In the genomic region with DNA sequence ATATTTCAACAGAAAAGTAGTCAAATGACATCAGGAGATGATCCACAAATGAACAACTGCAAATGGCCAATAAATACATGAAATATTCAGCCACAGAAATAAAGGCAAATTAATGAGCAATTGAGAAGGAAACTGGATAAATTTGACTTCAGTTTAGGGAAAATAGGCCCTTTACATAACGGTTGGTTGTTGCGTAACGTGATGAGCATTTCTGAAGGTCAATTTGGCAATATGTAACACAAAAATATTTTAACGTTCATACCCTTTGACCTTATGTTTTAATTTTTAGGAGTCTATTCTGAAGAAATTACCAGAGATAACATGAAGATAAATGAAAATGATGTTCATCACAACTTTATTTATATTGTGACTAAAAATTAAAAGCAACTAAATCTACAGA, we compare ENCODE assay signal across 17 cellular contexts.
"Had no signal": no experiment of that assay in that cellular context is flagged by ENCODE, and none has a peak within 500 bp of the region (broad histone marks: within the 10 kb centered on the region; RNA-seq: fewer than 3 reads in every experiment).

No MANE protein-coding gene starts in this region.

- H3K4me3 ChIP-seq: dorsolateral prefrontal cortex, hepatocyte, lung, pancreas, smooth muscle cell had no signal

- ATAC-seq: left colon, left ventricle myocardium superior, pancreas, right cardiac atrium had no signal

- H3K9me3 ChIP-seq: pancreas had no signal

- H3K27me3 ChIP-seq: dorsolateral prefrontal cortex, hepatocyte, pancreas had no signal

- DNase-seq: dorsolateral prefrontal cortex; effector CD8-positive, alpha-beta T cell; foreskin melanocyte; head of caudate nucleus; left colon; left ventricle myocardium superior; mesendoderm; naive B cell; occipital lobe; pancreas; right cardiac atrium; stimulated activated CD4-positive, alpha-beta T cell treated with anti-CD3 and anti-CD28 coated beads, Interleukin-2, amount 100 ng/mL, for 48 hours; stimulated activated naive CD4-positive, alpha-beta T cell treated with Interleukin-2 at 50 U/mL for 16 hours; trophoblast cell had no signal

- H3K36me3 ChIP-seq: pancreas had no signal
